30 cellular contexts compared by ENCODE assay signal in the genomic region with DNA sequence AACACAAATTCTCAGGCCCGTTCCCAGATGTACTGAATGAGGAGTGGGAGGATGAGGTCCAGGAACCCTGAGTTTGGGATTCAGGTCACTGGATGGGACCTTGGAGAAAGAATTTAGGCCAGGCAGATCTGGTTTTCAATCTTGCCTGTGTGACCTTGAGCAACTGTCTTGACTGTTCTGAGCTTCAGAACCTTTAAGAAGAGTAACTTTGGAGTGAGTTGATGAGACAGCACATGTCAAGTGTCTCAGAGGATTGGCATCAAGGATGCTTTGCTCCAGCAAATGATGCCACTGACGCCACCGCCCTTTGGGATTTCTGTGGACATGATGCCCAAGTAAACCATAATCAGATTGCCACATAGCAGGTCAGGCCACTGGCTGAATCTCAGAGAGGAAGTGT.
"Had no signal": no experiment of that assay in that cellular context is flagged by ENCODE, and none has a peak within 500 bp of the region (broad histone marks: within the 10 kb centered on the region; RNA-seq: fewer than 3 reads in every experiment).

No MANE protein-coding gene starts in this region.

- H3K9me3 ChIP-seq: esophagus squamous epithelium, heart right ventricle, left lung, stomach, thyroid gland had no signal

- H3K79me2 ChIP-seq: parathyroid adenoma had no signal

- FAIRE-seq: endometrium, islet of Langerhans had no signal

- H3K4me1 ChIP-seq: esophagus squamous epithelium, left lung, neural progenitor cell, parathyroid adenoma had no signal

- DNase-seq: cortex of kidney; effector memory CD8-positive, alpha-beta T cell; erythroblast; esophagus squamous epithelium; foreskin melanocyte; glutamatergic neuron; heart right ventricle; hippocampal formation; left cardiac atrium; left lung; mammary epithelial cell; mesendoderm; midbrain; naive thymus-derived CD4-positive, alpha-beta T cell; stimulated activated CD4-positive, alpha-beta T cell treated with anti-CD3 and anti-CD28 coated beads, Interleukin-12 subunit alpha, Interleukin-12 subunit beta, amount 100 ng/mL, for 4 hours; stimulated activated CD4-positive, alpha-beta T cell treated with anti-CD3 and anti-CD28 coated beads, Interleukin-1b, Interleukin-23, amount 100 ng/mL, for 48 hours; stimulated activated CD4-positive, alpha-beta T cell treated with anti-CD3 and anti-CD28 coated beads, Interleukin-4, amount 100 ng/mL, for 1 hour; stimulated activated CD8-positive, alpha-beta memory T cell treated with anti-CD3 and anti-CD28 coated beads, Interleukin-4, amount 100 ng/mL, for 48 hours; stimulated activated naive CD4-positive, alpha-beta T cell; stomach; thyroid gland; trophoblast cell had no signal

- H3K27me3 Mint-ChIP-seq: effector memory CD8-positive, alpha-beta T cell; naive thymus-derived CD4-positive, alpha-beta T cell; progenitor cell of endocrine pancreas had no signal

- H3K27ac Mint-ChIP-seq: effector memory CD8-positive, alpha-beta T cell; nephron; neural progenitor cell; progenitor cell of endocrine pancreas had no signal

- H3K27me3 ChIP-seq: esophagus squamous epithelium, heart right ventricle, left lung, neural progenitor cell, stomach, thyroid gland had no signal

- H3K9ac ChIP-seq: neural progenitor cell, parathyroid adenoma had no signal

- H3K27ac ChIP-seq: esophagus squamous epithelium, left lung, neural progenitor cell, parathyroid adenoma, stomach, thyroid gland had no signal

- H3K9me3 Mint-ChIP-seq: effector memory CD8-positive, alpha-beta T cell; naive thymus-derived CD4-positive, alpha-beta T cell; nephron; neural progenitor cell had no signal

- ATAC-seq: effector memory CD8-positive, alpha-beta T cell; left cardiac atrium; left lung; naive thymus-derived CD4-positive, alpha-beta T cell; sciatic nerve had no signal

- H3K4me3 Mint-ChIP-seq: effector memory CD8-positive, alpha-beta T cell; naive thymus-derived CD4-positive, alpha-beta T cell; nephron; neural progenitor cell had no signal

- H3K36me3 ChIP-seq: esophagus squamous epithelium, heart right ventricle, left lung, neural progenitor cell, stomach, thyroid gland had no signal

- H3K4me2 ChIP-seq: neural progenitor cell, smooth muscle cell had no signal

- H2AFZ ChIP-seq: neural progenitor cell, parathyroid adenoma had no signal

- H3K4me1 Mint-ChIP-seq: naive thymus-derived CD4-positive, alpha-beta T cell; nephron had no signal

- H3K4me3 ChIP-seq: esophagus squamous epithelium, heart right ventricle, left lung, neural progenitor cell, smooth muscle cell, stomach, thyroid gland had no signal
